In the genomic region with DNA sequence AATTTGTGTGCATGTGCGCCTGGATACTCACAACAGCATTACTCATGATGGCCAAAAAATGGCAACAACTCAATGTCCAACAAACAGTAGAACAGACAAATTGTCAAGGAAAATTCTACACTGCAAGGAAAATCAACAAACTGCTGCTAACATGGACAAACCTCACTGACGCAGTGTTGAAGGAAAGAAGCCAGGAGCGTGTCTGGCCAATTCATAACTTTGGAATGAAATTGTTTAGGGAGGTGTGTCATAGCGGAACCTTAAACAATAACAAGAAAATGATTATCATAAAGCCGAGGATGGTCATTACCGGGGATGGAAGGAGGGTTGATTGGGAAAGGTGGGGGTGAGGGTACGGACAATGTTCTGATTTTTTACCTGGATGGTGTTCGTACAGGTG, we compare ENCODE assay signal across 18 cellular contexts.
DNase-seq lines count a peak whose midpoint lies in the region; ATAC-seq, FAIRE-seq and TF ChIP-seq lines count a peak whose summit lies in the region.
"Had no signal": no experiment of that assay in that cellular context is flagged by ENCODE, and none has a peak within 500 bp of the region (broad histone marks: within the 10 kb centered on the region; RNA-seq: fewer than 3 reads in every experiment).

No MANE protein-coding gene starts in this region.

- TF ChIP-seq CTCF in RWPE1 (conservative IDR thresholded peaks at IDR 0.05; ENCODE audit: low read depth) (no peak), fibroblast of mammary gland (conservative IDR thresholded peaks at IDR 0.05; ENCODE audit: control insufficient read depth, insufficient read depth, low read depth, low read length) (no peak)

- no peaks in the 10 kb centered on the region for H3K4me1 Mint-ChIP-seq in T-helper 2 cell treated with Interferon-gamma antibody and Interleukin-4, amounts not matched to agents 5 μg/mL and 100 μg/mL, for 36 hours (ENCODE audit: low read depth)

- no peak overlapping the region for H3K27ac Mint-ChIP-seq in T-helper 2 cell treated with Interferon-gamma antibody and Interleukin-4, amounts not matched to agents 5 μg/mL and 100 μg/mL, for 36 hours
- H3K27ac Mint-ChIP-seq: CD8-positive, alpha-beta memory T cell had no signal

- POLR2A ChIA-PET in RWPE1 (lab: Yijun Ruan, JAX; ENCODE audit: low non-redundant PET): no interaction called here

- no peak overlapping the region for H3K4me3 ChIP-seq in fibroblast of mammary gland (ENCODE audit: control insufficient read depth, low read depth, low read length)

- no peak overlapping the region for H3K27ac ChIP-seq in RWPE1

- no peaks in the 10 kb centered on the region for H3K36me3 Mint-ChIP-seq in T-helper 2 cell treated with Interferon-gamma antibody and Interleukin-4, amounts not matched to agents 5 μg/mL and 100 μg/mL, for 36 hours (ENCODE audit: low read depth)
- H3K36me3 Mint-ChIP-seq: CD8-positive, alpha-beta memory T cell had no signal

- no peak for TF ChIP-seq POLR2A in H54 (IDR thresholded peaks at IDR 0.05; ENCODE audit: low read depth, low read length)

- H3K4me3 Mint-ChIP-seq in T-helper 2 cell treated with Interferon-gamma antibody and Interleukin-4, amounts not matched to agents 5 μg/mL and 100 μg/mL, for 36 hours: no peak overlapping the region
- H3K4me3 Mint-ChIP-seq: CD8-positive, alpha-beta memory T cell had no signal

- no peak for ATAC-seq in HG02759 (IDR thresholded peaks at IDR 0.05; ENCODE audit: unreplicated experiment)

- DNase-seq in H54 (ENCODE audit: insufficient read length, low spot score) (no peak), RWPE1 (ENCODE audit: low spot score) (peak; percentile 23), fibroblast of mammary gland (ENCODE audit: low read depth) (peak; percentile 5), NCI-H748 treated with DMSO at 0.1 percent for 48 hours (lab: John Stamatoyannopoulos, UW) (no peak), DMS153 (lab: John Stamatoyannopoulos, UW) (no peak)
- DNase-seq in T-helper 2 cell treated with Interferon-gamma antibody and Interleukin-4, amounts not matched to agents 5 μg/mL and 100 μg/mL, for 36 hours (ENCODE audit: low spot score): no peak
- DNase-seq: CD8-positive, alpha-beta memory T cell; DND-41; GDM1; NCI-H1105; NCI-H1694 treated with DMSO at 0.1 percent for 48 hours; NCI-H2107; NCI-H2227 treated with DMSO at 0.1 percent for 48 hours; NCI-H524; SIG-M5 had no signal

- no peaks in the 10 kb centered on the region for H3K9me3 Mint-ChIP-seq in T-helper 2 cell treated with Interferon-gamma antibody and Interleukin-4, amounts not matched to agents 5 μg/mL and 100 μg/mL, for 36 hours
- H3K9me3 Mint-ChIP-seq: CD8-positive, alpha-beta memory T cell had no signal

- CTCF ChIA-PET in RWPE1 (lab: Yijun Ruan, JAX): no interaction called here

- FAIRE-seq in H54 (lab: Jason Lieb, UNC): peak; percentile 90
- FAIRE-seq: GM12892, RCC 7860 had no signal

- H3K27me3 Mint-ChIP-seq in T-helper 2 cell treated with Interferon-gamma antibody and Interleukin-4, amounts not matched to agents 5 μg/mL and 100 μg/mL, for 36 hours (ENCODE audit: low read depth): peaks cover 50% of the 10 kb centered on the region

Comparison
In these comparisons a context has a peak if more than half of its experiments do, and no peak if none do; other contexts are left out.
1. DNase-seq: peak in RWPE1 (single experiment) and fibroblast of mammary gland (single experiment); none in H54 (single experiment), NCI-H748 treated with DMSO at 0.1 percent for 48 hours (single experiment), T-helper 2 cell treated with Interferon-gamma antibody and Interleukin-4, amounts not matched to agents 5 μg/mL and 100 μg/mL, for 36 hours (single experiment) and DMS153 (single experiment).